In genomic region chr5:144068926-144069325, GRCh38 we compare ENCODE assay signal across 18 cellular contexts.
DNase-seq lines count a peak whose midpoint lies in the region; ATAC-seq and TF ChIP-seq lines count a peak whose summit lies in the region.
"Had no signal": no experiment of that assay in that cellular context is flagged by ENCODE, and none has a peak within 500 bp of the region (broad histone marks: within the 10 kb centered on the region; RNA-seq: fewer than 3 reads in every experiment).

No MANE protein-coding gene starts in this region.

- no peak overlapping the region for H3K4me2 ChIP-seq in IMR-90 (ENCODE audit: low read depth, low read length)
- peak overlapping the region; percentile 11 for H3K4me2 ChIP-seq in skeletal muscle satellite cell (ENCODE audit: low read length)

- peak overlapping the region; percentile 83 for H2BK120ac ChIP-seq in IMR-90 (ENCODE audit: low read depth, low read length)

- TF ChIP-seq CTCF in IMR-90 (conservative IDR thresholded peaks at IDR 0.05; ENCODE audit: low read depth, low read length) (no peak), WERI-Rb-1 (IDR thresholded peaks at IDR 0.05; ENCODE audit: low read depth, low read length) (no peak), epithelial cell of esophagus (IDR thresholded peaks at IDR 0.05; ENCODE audit: insufficient read depth, low read depth, low read length, missing control alignments) (no peak), type B pancreatic cell (conservative IDR thresholded peaks at IDR 0.05) (no peak)

- H3K36me3 ChIP-seq in IMR-90 (ENCODE audit: control insufficient read depth, insufficient read depth, low read length) (no peaks in the 10 kb centered on the region), WERI-Rb-1 (no peaks in the 10 kb centered on the region), skeletal muscle satellite cell (ENCODE audit: insufficient read depth, low read length) (no peaks in the 10 kb centered on the region)

- peak overlapping the region; percentile 55 for H2AK5ac ChIP-seq in IMR-90 (ENCODE audit: low read depth, low read length)

- H3K27ac ChIP-seq in IMR-90 (ENCODE audit: insufficient read depth, low read length) (peak overlapping the region; percentile 62), WERI-Rb-1 (peak overlapping the region; percentile 58)

- no peaks in the 10 kb centered on the region for H4K20me1 ChIP-seq in IMR-90 (ENCODE audit: insufficient read depth, low read length)

- POLR2A ChIA-PET in IMR-90 (lab: Charles Lee; ENCODE audit: unreplicated experiment) = no interaction called here

- dilution Hi-C loops in IMR-90 (cut with HindIII; ENCODE audit: low sequenced_read_pairs, unreplicated experiment) = no loop called here

- H4K8ac ChIP-seq in IMR-90 (ENCODE audit: low read depth in 2 of 2, low read length in 2 of 2) = peak overlapping the region; percentile 41 to 65; a peak in 3 of 4 replicates

- WGBS in IMR-90 (ENCODE audit: extremely low coverage in 2 of 2, insufficient read length in 1 of 2), 2 experiments = no CpG with 5 or more reads among the region's 3 CpGs

- H3K9me3 ChIP-seq in IMR-90 (ENCODE audit: control insufficient read depth, insufficient read depth, low read length) (no peaks in the 10 kb centered on the region), WERI-Rb-1 (ENCODE audit: severe bottlenecking) (no peaks in the 10 kb centered on the region), skeletal muscle satellite cell (replicated peaks; ENCODE audit: low read length) (no peaks in the 10 kb centered on the region)

- H3K36me3 Mint-ChIP-seq in type B pancreatic cell = no peaks in the 10 kb centered on the region
- H3K36me3 Mint-ChIP-seq: CD4-positive, CD25-positive, alpha-beta regulatory T cell had no signal

- DNase-seq in IMR-90 (no peak), WERI-Rb-1 (peak; percentile 71), epithelial cell of esophagus (ENCODE audit: low read depth) (peak; percentile 21), NCI-H2171 (lab: John Stamatoyannopoulos, UW) (no peak), SIG-M5 treated with dmso at 0.1 percent for 504 hours (lab: John Stamatoyannopoulos, UW; ENCODE audit: unreplicated experiment) (no peak), type B pancreatic cell (ENCODE audit: extremely low spot score, unreplicated experiment) (no peak)
- DNase-seq: CD4-positive, CD25-positive, alpha-beta regulatory T cell; DMS79; MM.1S; NCI-H1048; NCI-H1436; NCI-H187 treated with DMSO at 0.1 percent for 48 hours; NCI-H524 treated with DMSO at 0.1 percent for 48 hours; OCI-M1; Right ventricle myocardium superior had no signal

- peak overlapping the region; percentile 76; the same call in 1 of the 2 replicates for H2BK20ac ChIP-seq in IMR-90 (ENCODE audit: low read depth, low read length)

- in situ Hi-C loops in IMR-90 (cut with MboI; ENCODE audit: low sequenced_read_pairs) = no loop called here

- H3K27ac Mint-ChIP-seq in type B pancreatic cell = no peak overlapping the region
- H3K27ac Mint-ChIP-seq: CD4-positive, CD25-positive, alpha-beta regulatory T cell had no signal

- H3K4me3 ChIP-seq in IMR-90 (ENCODE audit: insufficient read depth, low read depth, low read length) = no peak overlapping the region
- no peak overlapping the region for H3K4me3 ChIP-seq in WERI-Rb-1 (ENCODE audit: low read depth, low read length)
- no peak overlapping the region for H3K4me3 ChIP-seq in epithelial cell of esophagus (ENCODE audit: low read length)
- H3K4me3 ChIP-seq in skeletal muscle satellite cell (ENCODE audit: low read length) = peak overlapping the region; percentile 10
- H3K4me3 ChIP-seq: GM12878, K562 had no signal

- H4K5ac ChIP-seq in IMR-90 (ENCODE audit: low read depth, low read length) = peak overlapping the region; percentile 70

- H3K18ac ChIP-seq in IMR-90 (ENCODE audit: low read depth, low read length) = peak overlapping the region; percentile 78

- no peak for TF ChIP-seq RAD21 in IMR-90 (IDR thresholded peaks at IDR 0.05; ENCODE audit: low read length)

- no peak for ATAC-seq in IMR-90 (ENCODE audit: low read depth)
- ATAC-seq: GM12878, K562 had no signal

- H2AK9ac ChIP-seq in IMR-90 (replicated peaks; ENCODE audit: low read depth, low read length, poor library complexity) = no peak overlapping the region

- H3K14ac ChIP-seq in IMR-90 (replicated peaks; ENCODE audit: low read depth, low read length) = no peak overlapping the region; the same call in 1 of the 2 replicates

- CTCF ChIA-PET in IMR-90 (lab: Yijun Ruan, JAX) = no interaction called here

- BruUV-seq in IMR-90 (replicated peaks; lab: Mats Ljungman, UMichigan) = no TSS peak

- no peaks in the 10 kb centered on the region for H3K79me1 ChIP-seq in IMR-90 (ENCODE audit: low read depth in 1 of 2, low read length in 2 of 2)

- H3K4ac ChIP-seq in IMR-90 (ENCODE audit: low read depth, low read length) = peak overlapping the region; percentile 47

- H3K9me1 ChIP-seq in IMR-90 (ENCODE audit: insufficient read depth, low read length) = 0 out of 2 replicates have a peak, but pooled peaks cover 2% of the 10 kb centered on the region

- peak overlapping the region; percentile 88 for H4K91ac ChIP-seq in IMR-90 (ENCODE audit: insufficient read depth, low read depth, low read length)

- no peak overlapping the region for H3K4me3 Mint-ChIP-seq in type B pancreatic cell
- H3K4me3 Mint-ChIP-seq: CD4-positive, CD25-positive, alpha-beta regulatory T cell had no signal

- no peak for TF ChIP-seq POLR2A in IMR-90 (IDR thresholded peaks at IDR 0.05; ENCODE audit: low read depth, low read length)

- H3K4me1 Mint-ChIP-seq in type B pancreatic cell (ENCODE audit: unreplicated experiment) = peaks cover 5% of the 10 kb centered on the region
- H3K4me1 Mint-ChIP-seq: CD4-positive, CD25-positive, alpha-beta regulatory T cell had no signal

- H3K4me1 ChIP-seq in IMR-90 (ENCODE audit: control insufficient read depth, insufficient read depth, low read length) (peaks cover 17% of the 10 kb centered on the region), skeletal muscle satellite cell (ENCODE audit: control insufficient read depth, insufficient read depth, low read length) (peaks cover 37% of the 10 kb centered on the region)

- no peaks in the 10 kb centered on the region for H3K27me3 Mint-ChIP-seq in type B pancreatic cell

- H3K9ac ChIP-seq in IMR-90 (ENCODE audit: low read depth, low read length) = no peak overlapping the region; the same call in 1 of the 2 replicates
- no peak overlapping the region for H3K9ac ChIP-seq in skeletal muscle satellite cell (ENCODE audit: low read depth, low read length)

- no peaks in the 10 kb centered on the region for H3K27me3 ChIP-seq in IMR-90 (ENCODE audit: control insufficient read depth, insufficient read depth, low read length)
- no peaks in the 10 kb centered on the region for H3K27me3 ChIP-seq in WERI-Rb-1 (ENCODE audit: insufficient read depth, low read depth, severe bottlenecking)
- no peaks in the 10 kb centered on the region for H3K27me3 ChIP-seq in skeletal muscle satellite cell (ENCODE audit: control insufficient read depth, insufficient read depth, low read length)

- peak overlapping the region; percentile 59; the same call in 1 of the 3 replicates for H2BK15ac ChIP-seq in IMR-90 (ENCODE audit: low read depth, low read length)

- intact Hi-C loops in IMR-90 (cut with micrococcal nuclease) = no loop called here

- H2AFZ ChIP-seq in IMR-90 (replicated peaks; ENCODE audit: low read length, poor library complexity) = peak overlapping the region; percentile 69

- peak overlapping the region; percentile 57 for H2BK5ac ChIP-seq in IMR-90 (ENCODE audit: low read depth, low read length, poor library complexity, severe bottlenecking)

- H3K56ac ChIP-seq in IMR-90 (ENCODE audit: extremely low read depth, insufficient read depth, low read length) = no peak overlapping the region

- H3K23ac ChIP-seq in IMR-90 (ENCODE audit: low read depth, low read length) = peak overlapping the region; percentile 42; the same call in 1 of the 2 replicates

- no peaks in the 10 kb centered on the region for H3K9me3 Mint-ChIP-seq in type B pancreatic cell

TF ChIP-seq in IMR-90, 13 proteins besides CTCF, POLR2A, EP300 and RAD21:
- no peak for TF ChIP-seq BHLHE40 (IDR thresholded peaks at IDR 0.05; ENCODE audit: low read depth, low read length)
- TF ChIP-seq FOS (IDR thresholded peaks at IDR 0.05; ENCODE audit: low read depth, low read length) = no peak
- no peak for TF ChIP-seq MXI1 (IDR thresholded peaks at IDR 0.05; ENCODE audit: borderline replicate concordance, low read depth, low read length)
- TF ChIP-seq, protein P1, sequence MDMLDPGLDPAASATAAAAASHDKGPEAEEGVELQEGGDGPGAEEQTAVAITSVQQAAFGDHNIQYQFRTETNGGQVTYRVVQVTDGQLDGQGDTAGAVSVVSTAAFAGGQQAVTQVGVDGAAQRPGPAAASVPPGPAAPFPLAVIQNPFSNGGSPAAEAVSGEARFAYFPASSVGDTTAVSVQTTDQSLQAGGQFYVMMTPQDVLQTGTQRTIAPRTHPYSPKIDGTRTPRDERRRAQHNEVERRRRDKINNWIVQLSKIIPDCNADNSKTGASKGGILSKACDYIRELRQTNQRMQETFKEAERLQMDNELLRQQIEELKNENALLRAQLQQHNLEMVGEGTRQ (IDR thresholded peaks at IDR 0.05; ENCODE audit: low read depth, low read length) = no peak
- no peak for TF ChIP-seq NFE2L2 (IDR thresholded peaks at IDR 0.05; ENCODE audit: low read depth, low read length)
- no peak for TF ChIP-seq ELK1 (IDR thresholded peaks at IDR 0.05; ENCODE audit: borderline replicate concordance, low read depth, low read length)
- no peak for TF ChIP-seq MAZ (IDR thresholded peaks at IDR 0.05; ENCODE audit: borderline replicate concordance, low read depth, low read length)
- no peak for TF ChIP-seq RCOR1 (IDR thresholded peaks at IDR 0.05; ENCODE audit: insufficient replicate concordance, low read length)
- no peak for TF ChIP-seq RFX5 (IDR thresholded peaks at IDR 0.05; ENCODE audit: low read depth, low read length)
- TF ChIP-seq CHD1 (IDR thresholded peaks at IDR 0.05; ENCODE audit: low read depth, low read length) = no peak
- TF ChIP-seq CEBPB (IDR thresholded peaks at IDR 0.05; ENCODE audit: low read depth, low read length) = no peak
- no peak for TF ChIP-seq MAFK (IDR thresholded peaks at IDR 0.05; ENCODE audit: low read depth, low read length)
- TF ChIP-seq SMC3 (IDR thresholded peaks at IDR 0.05; ENCODE audit: low read depth, low read length) = no peak

Comparison
In these comparisons a context has a peak if more than half of its experiments do, and no peak if none do; other contexts are left out.
1. DNase-seq: peak in WERI-Rb-1 (single experiment) and epithelial cell of esophagus (single experiment); none in IMR-90 (single experiment), NCI-H2171 (single experiment), SIG-M5 treated with dmso at 0.1 percent for 504 hours (single experiment) and type B pancreatic cell (single experiment).